In genomic region chr9:92664394-92665152, GRCh38 we compare ENCODE assay signal across 9 cellular contexts. TPM values are rescaled to one million over a fixed set of nuclear protein-coding genes. Genes with fewer than 3 reads are reported as not detected.
DNase-seq lines count a peak whose midpoint lies in the region; ATAC-seq lines count a peak whose summit lies in the region.
"Had no signal": no experiment of that assay in that cellular context is flagged by ENCODE, and none has a peak within 500 bp of the region (broad histone marks: within the 10 kb centered on the region; RNA-seq: fewer than 3 reads in every experiment).

No MANE protein-coding gene starts in this region.

- peak; percentile 13 to 19 for DNase-seq in stimulated activated CD4-positive, alpha-beta T cell treated with anti-CD3 and anti-CD28 coated beads, Interleukin-15, amount 100 ng/mL, for 48 hours (ENCODE audit: low read depth in 2 of 2)
- no peak for DNase-seq in stimulated activated CD4-positive, alpha-beta T cell treated with anti-CD3 and anti-CD28 coated beads, Interleukin-12 subunit alpha, Interleukin-12 subunit beta, amount 100 ng/mL, for 4 hours
- DNase-seq in globus pallidus (ENCODE audit: low spot score): peak; percentile 60
- peak; percentile 33 to 55 for DNase-seq in aorta
- no peak for DNase-seq in HuH-7.5 (ENCODE audit: low spot score)
- DNase-seq in NOMO-1 (lab: John Stamatoyannopoulos, UW; ENCODE audit: unreplicated experiment in 2 of 2): no peak
- DNase-seq: SHP77 had no signal

- H3K9me3 Mint-ChIP-seq in T-helper 1 cell treated with Interleukin-12 subunit alpha and Interleukin-12 subunit beta and Interleukin-4 antibody, amounts not matched to agents 30 μg/mL and 1 μg/mL, for 36 hours: no peaks in the 10 kb centered on the region

- H3K4me3 Mint-ChIP-seq in T-helper 1 cell treated with Interleukin-12 subunit alpha and Interleukin-12 subunit beta and Interleukin-4 antibody, amounts not matched to agents 30 μg/mL and 1 μg/mL, for 36 hours: peak overlapping the region; percentile 15

- intact Hi-C loops in aorta (cut with DNase I): no loop called here

- H3K36me3 Mint-ChIP-seq in T-helper 1 cell treated with Interleukin-12 subunit alpha and Interleukin-12 subunit beta and Interleukin-4 antibody, amounts not matched to agents 30 μg/mL and 1 μg/mL, for 36 hours (ENCODE audit: low read depth): peaks cover 19% of the 10 kb centered on the region

- no peaks in the 10 kb centered on the region for H3K4me1 ChIP-seq in aorta (ENCODE audit: control insufficient read depth in 1 of 2, insufficient read depth in 2 of 2, low read length in 2 of 2)

- peak overlapping the region; percentile 74 for H3K27ac Mint-ChIP-seq in T-helper 1 cell treated with Interleukin-12 subunit alpha and Interleukin-12 subunit beta and Interleukin-4 antibody, amounts not matched to agents 30 μg/mL and 1 μg/mL, for 36 hours

- no peak overlapping the region for H3K4me3 ChIP-seq in aorta (ENCODE audit: low read length in 2 of 2)

- H3K27ac ChIP-seq in aorta (ENCODE audit: low read depth in 1 of 2, low read length in 2 of 2): no peak overlapping the region

- no peaks in the 10 kb centered on the region for H3K27me3 ChIP-seq in aorta (ENCODE audit: control insufficient read depth in 1 of 2, insufficient read depth in 2 of 2, low read length in 1 of 2)

- ATAC-seq in aorta (ENCODE audit: low FRiP score) (no peak), GM21825 (IDR thresholded peaks at IDR 0.05; ENCODE audit: unreplicated experiment) (no peak)

- H3K4me1 Mint-ChIP-seq in T-helper 1 cell treated with Interleukin-12 subunit alpha and Interleukin-12 subunit beta and Interleukin-4 antibody, amounts not matched to agents 30 μg/mL and 1 μg/mL, for 36 hours (ENCODE audit: low read depth): peaks cover 42% of the 10 kb centered on the region

- WGBS in aorta, 2 donors: 67 to 76% methylated on average over 13 of the region's 13 CpGs

- H3K27me3 Mint-ChIP-seq in T-helper 1 cell treated with Interleukin-12 subunit alpha and Interleukin-12 subunit beta and Interleukin-4 antibody, amounts not matched to agents 30 μg/mL and 1 μg/mL, for 36 hours (ENCODE audit: low read depth): no peaks in the 10 kb centered on the region

- H3K9me3 ChIP-seq in aorta (ENCODE audit: control insufficient read depth, low read length): no peaks in the 10 kb centered on the region

- H3K36me3 ChIP-seq in aorta (ENCODE audit: control insufficient read depth in 1 of 2, insufficient read depth in 2 of 2, low read length in 1 of 2): peaks cover 0 to 3% of the 10 kb centered on the region in 2 donors

RNA-seq across cellular contexts. Expression of gene IPPK, which starts 5.4 kb away (rescaled TPM):
- total RNA-seq in aorta: 10 to 100 TPM in 1 of 2 donors, 1 to 10 TPM in 1; 7.6 to 12.1 TPM
- polyA plus RNA-seq in aorta: 1 to 10 TPM; 2.5 to 6.0 TPM

Comparison
In these comparisons a context has a peak if more than half of its experiments do, and no peak if none do; other contexts are left out.
1. DNase-seq: peak in stimulated activated CD4-positive, alpha-beta T cell treated with anti-CD3 and anti-CD28 coated beads, Interleukin-15, amount 100 ng/mL, for 48 hours (2 of 2), globus pallidus (single experiment) and aorta (2 of 2); none in stimulated activated CD4-positive, alpha-beta T cell treated with anti-CD3 and anti-CD28 coated beads, Interleukin-12 subunit alpha, Interleukin-12 subunit beta, amount 100 ng/mL, for 4 hours (single experiment), HuH-7.5 (single experiment) and NOMO-1 (0 of 2).